ENCODE assay signal across 21 cellular contexts in the genomic region with DNA sequence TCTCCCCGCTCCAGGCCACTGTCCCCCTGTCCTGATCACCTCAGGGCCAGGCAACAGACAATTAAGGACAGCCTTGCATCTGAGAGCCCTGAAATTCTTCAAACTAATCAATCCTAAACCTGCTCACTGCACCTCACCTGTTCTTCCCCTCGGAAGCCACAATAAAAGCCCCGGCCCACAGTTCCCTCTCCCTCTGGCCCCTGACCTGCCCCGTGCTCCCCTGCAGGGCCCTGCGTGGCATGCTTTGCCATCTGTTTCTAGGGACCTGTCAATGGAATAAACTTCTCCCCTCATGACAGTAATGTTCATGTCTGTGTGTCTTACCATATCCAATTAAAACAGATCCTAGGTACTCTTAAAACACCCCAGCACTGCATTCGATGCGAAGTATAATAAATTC. TPM values are rescaled to one million over a fixed set of nuclear protein-coding genes. Genes with fewer than 3 reads are reported as not detected.
A peak's percentile ranks its signal among the peaks of the same experiment; 100 is the strongest.
DNase-seq lines count a peak whose midpoint lies in the region; ATAC-seq and TF ChIP-seq lines count a peak whose summit lies in the region.
"Had no signal": no experiment of that assay in that cellular context is flagged by ENCODE, and none has a peak within 500 bp of the region (broad histone marks: within the 10 kb centered on the region; RNA-seq: fewer than 3 reads in every experiment).

No MANE protein-coding gene starts in this region.

- H3K27ac Mint-ChIP-seq in dendritic cell treated with granulocyte-macrophage colony-stimulating factor and Interleukin-4, amounts not matched to agents 40 ng/mL and 50 ng/mL, for 4 days, result peak overlapping the region; percentile 81
- H3K27ac Mint-ChIP-seq in type B pancreatic cell, result peak overlapping the region; percentile 39
- H3K27ac Mint-ChIP-seq in mesothelial cell of epicardium, result no peak overlapping the region
- H3K27ac Mint-ChIP-seq: H9 had no signal

- peaks cover 11% of the 10 kb centered on the region for H3K36me3 ChIP-seq in left ventricle myocardium inferior

- H3K27me3 Mint-ChIP-seq in dendritic cell treated with granulocyte-macrophage colony-stimulating factor and Interleukin-4, amounts not matched to agents 40 ng/mL and 50 ng/mL, for 4 days, result no peaks in the 10 kb centered on the region
- H3K27me3 Mint-ChIP-seq in type B pancreatic cell, result peaks cover 8% of the 10 kb centered on the region
- peaks cover 4% of the 10 kb centered on the region for H3K27me3 Mint-ChIP-seq in mesothelial cell of epicardium (ENCODE audit: low read depth)

- no peak overlapping the region for H3K4me3 ChIP-seq in left ventricle myocardium inferior
- H3K4me3 ChIP-seq: PC-9 had no signal

- H3K4me3 Mint-ChIP-seq in dendritic cell treated with granulocyte-macrophage colony-stimulating factor and Interleukin-4, amounts not matched to agents 40 ng/mL and 50 ng/mL, for 4 days, result no peak overlapping the region
- H3K4me3 Mint-ChIP-seq in type B pancreatic cell (no peak overlapping the region), mesothelial cell of epicardium (no peak overlapping the region)
- H3K4me3 Mint-ChIP-seq: HFFc6 had no signal

- TF ChIP-seq CTCF in left ventricle myocardium inferior (IDR thresholded peaks at IDR 0.05; ENCODE audit: borderline replicate concordance) (no peak), type B pancreatic cell (conservative IDR thresholded peaks at IDR 0.05) (no peak), mesothelial cell of epicardium (IDR thresholded peaks at IDR 0.05; ENCODE audit: unreplicated experiment) (no peak)

- H3K9me3 Mint-ChIP-seq in dendritic cell treated with granulocyte-macrophage colony-stimulating factor and Interleukin-4, amounts not matched to agents 40 ng/mL and 50 ng/mL, for 4 days, result no peaks in the 10 kb centered on the region
- H3K9me3 Mint-ChIP-seq in type B pancreatic cell (no peaks in the 10 kb centered on the region), mesothelial cell of epicardium (no peaks in the 10 kb centered on the region)
- H3K9me3 Mint-ChIP-seq: HFFc6 had no signal

- intact Hi-C loops in left ventricle myocardium inferior (cut with micrococcal nuclease) (no loop called here), Right ventricle myocardium inferior (cut with DNase I) (no loop called here), posterior vena cava (cut with DNase I) (no loop called here)
- intact Hi-C loops in dendritic cell treated with granulocyte-macrophage colony-stimulating factor and Interleukin-4, amounts not matched to agents 40 ng/mL and 50 ng/mL, for 4 days (cut with micrococcal nuclease), result no loop called here

- H3K36me3 Mint-ChIP-seq in dendritic cell treated with granulocyte-macrophage colony-stimulating factor and Interleukin-4, amounts not matched to agents 40 ng/mL and 50 ng/mL, for 4 days (ENCODE audit: low read depth), result peaks cover 6% of the 10 kb centered on the region
- no peaks in the 10 kb centered on the region for H3K36me3 Mint-ChIP-seq in type B pancreatic cell
- H3K36me3 Mint-ChIP-seq in mesothelial cell of epicardium, result no peaks in the 10 kb centered on the region

- H3K9me3 ChIP-seq in left ventricle myocardium inferior (replicated peaks), result no peaks in the 10 kb centered on the region

- peak overlapping the region; percentile 96 for H3K27ac ChIP-seq in left ventricle myocardium inferior (replicated peaks)
- H3K27ac ChIP-seq: C4-2B, PC-9 had no signal

- peaks cover 92% of the 10 kb centered on the region for H3K4me1 Mint-ChIP-seq in dendritic cell treated with granulocyte-macrophage colony-stimulating factor and Interleukin-4, amounts not matched to agents 40 ng/mL and 50 ng/mL, for 4 days (ENCODE audit: low read depth)
- H3K4me1 Mint-ChIP-seq in type B pancreatic cell (ENCODE audit: unreplicated experiment) (peaks cover 37% of the 10 kb centered on the region), mesothelial cell of epicardium (peaks cover 31% of the 10 kb centered on the region)

- H3K4me1 ChIP-seq in left ventricle myocardium inferior, result peaks cover 87% of the 10 kb centered on the region

- DNase-seq in left ventricle myocardium inferior, result no peak
- no peak for DNase-seq in Right ventricle myocardium inferior (ENCODE audit: missing footprints)
- DNase-seq in posterior vena cava (ENCODE audit: low spot score), result peak; percentile 62
- no peak for DNase-seq in type B pancreatic cell (ENCODE audit: extremely low spot score, unreplicated experiment)
- DNase-seq in mesothelial cell of epicardium (ENCODE audit: low spot score in 2 of 2, unreplicated experiment in 2 of 2), result no peak
- DNase-seq in mucosa of gallbladder (ENCODE audit: low spot score), result no peak
- DNase-seq: EL, GF-D8, HFFc6, KBM-7, NCI-H1092, NCI-H1436, NCI-H1930, NCI-H69, PC-9, RPMI8226, SHP77 treated with DMSO at 0.1 percent for 48 hours had no signal

- no peaks in the 10 kb centered on the region for H3K27me3 ChIP-seq in left ventricle myocardium inferior (ENCODE audit: low read depth)

- ATAC-seq in Right ventricle myocardium inferior (no peak), HG03196 (IDR thresholded peaks at IDR 0.05; ENCODE audit: unreplicated experiment) (no peak)

RNA-seq across cellular contexts. Expression of gene ABTB1, which starts 58.8 kb away (rescaled TPM):
- 29.9 TPM for total RNA-seq in left ventricle myocardium inferior
- 31.7 TPM for total RNA-seq in Right ventricle myocardium inferior
- total RNA-seq in posterior vena cava, result 10 to 100 TPM; 27.7 to 28.9 TPM
- total RNA-seq in type B pancreatic cell (ENCODE audit: low replicate concordance), result 11.6 and 17.8 TPM in 2 replicates
- total RNA-seq in mesothelial cell of epicardium, result 15.9 to 17.1 TPM (median 16.5 TPM) in 3 replicates
- total RNA-seq in mucosa of gallbladder, result 57.7 TPM
